Comparison of ENCODE assay signal across 15 cellular contexts in the genomic region with DNA sequence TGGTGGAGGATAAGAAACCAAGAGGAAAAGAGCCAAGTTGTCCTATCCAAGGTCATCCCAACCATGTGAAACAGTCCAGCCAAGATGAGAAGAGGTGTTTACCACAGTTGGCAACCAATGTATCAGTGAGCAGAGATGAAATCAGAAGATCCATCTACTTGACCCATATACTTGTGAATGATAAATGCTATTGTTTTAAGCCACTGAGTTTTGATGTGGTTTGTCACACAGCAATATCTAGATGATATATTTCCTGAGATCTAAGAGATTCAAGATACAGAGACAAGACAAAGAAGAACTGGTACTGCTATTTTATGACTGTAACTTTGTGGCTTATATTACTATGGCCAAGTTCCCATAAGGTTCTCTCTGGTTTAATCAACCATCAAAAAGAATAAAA.
DNase-seq lines count a peak whose midpoint lies in the region; ATAC-seq and TF ChIP-seq lines count a peak whose summit lies in the region.
"Had no signal": no experiment of that assay in that cellular context is flagged by ENCODE, and none has a peak within 500 bp of the region (broad histone marks: within the 10 kb centered on the region; RNA-seq: fewer than 3 reads in every experiment).

No MANE protein-coding gene starts in this region.

- H3K27me3 Mint-ChIP-seq in T-helper 17 cell (no peaks in the 10 kb centered on the region), osteocyte (ENCODE audit: unreplicated experiment) (peaks cover 9% of the 10 kb centered on the region)
- H3K27me3 Mint-ChIP-seq: CD4-positive, CD25-positive, alpha-beta regulatory T cell had no signal

- H3K4me1 Mint-ChIP-seq in T-helper 17 cell (no peaks in the 10 kb centered on the region), osteocyte (ENCODE audit: unreplicated experiment) (peaks cover 30% of the 10 kb centered on the region)
- H3K4me1 Mint-ChIP-seq: CD4-positive, CD25-positive, alpha-beta regulatory T cell had no signal

- ATAC-seq in T-helper 17 cell (peak; percentile 49), HG03139 (IDR thresholded peaks at IDR 0.05; ENCODE audit: unreplicated experiment) (no peak)
- ATAC-seq: CD8-positive, alpha-beta T cell had no signal

- no peak overlapping the region for H3K4me3 ChIP-seq in Jurkat, Clone E6-1 (ENCODE audit: low read length)
- H3K4me3 ChIP-seq: HAP-1 had no signal

- no peaks in the 10 kb centered on the region for H3K36me3 Mint-ChIP-seq in T-helper 17 cell (ENCODE audit: low read depth)
- peaks cover 6% of the 10 kb centered on the region for H3K36me3 Mint-ChIP-seq in osteocyte (ENCODE audit: unreplicated experiment)
- H3K36me3 Mint-ChIP-seq: CD4-positive, CD25-positive, alpha-beta regulatory T cell; CD8-positive, alpha-beta T cell had no signal

- H3K4me3 Mint-ChIP-seq in T-helper 17 cell (no peak overlapping the region), osteocyte (ENCODE audit: unreplicated experiment) (peak overlapping the region; percentile 14)
- H3K4me3 Mint-ChIP-seq: CD4-positive, CD25-positive, alpha-beta regulatory T cell; CD8-positive, alpha-beta T cell; HFFc6 had no signal

- peaks cover 20% of the 10 kb centered on the region for H3K9me3 Mint-ChIP-seq in osteocyte (ENCODE audit: unreplicated experiment)

- intact Hi-C loops in posterior vena cava (cut with DNase I): no loop called here

- no peak overlapping the region for H3K27ac Mint-ChIP-seq in T-helper 17 cell
- H3K27ac Mint-ChIP-seq in osteocyte (ENCODE audit: unreplicated experiment): no peak overlapping the region
- H3K27ac Mint-ChIP-seq: CD4-positive, CD25-positive, alpha-beta regulatory T cell; CD8-positive, alpha-beta T cell; HFFc6 had no signal

- DNase-seq in Jurkat, Clone E6-1 (ENCODE audit: low read depth, low spot score): peak; percentile 24
- DNase-seq in T-helper 17 cell (no peak), osteocyte (ENCODE audit: extremely low spot score, unreplicated experiment) (no peak), inferior parietal cortex (ENCODE audit: extremely low spot score) (no peak), posterior vena cava (ENCODE audit: low spot score) (no peak)
- DNase-seq: Caco-2; CD4-positive, CD25-positive, alpha-beta regulatory T cell; CD8-positive, alpha-beta T cell; DMS153; EL; GDM1; GOT3; HFFc6 had no signal

- no peak for TF ChIP-seq CTCF in osteocyte (IDR thresholded peaks at IDR 0.05)

- H3K9me3 ChIP-seq in T-helper 17 cell (ENCODE audit: control insufficient read depth, low read length, poor library complexity, severe bottlenecking): no peaks in the 10 kb centered on the region
- H3K9me3 ChIP-seq: HAP-1 had no signal
